20 cellular contexts compared by ENCODE assay signal in the genomic region with DNA sequence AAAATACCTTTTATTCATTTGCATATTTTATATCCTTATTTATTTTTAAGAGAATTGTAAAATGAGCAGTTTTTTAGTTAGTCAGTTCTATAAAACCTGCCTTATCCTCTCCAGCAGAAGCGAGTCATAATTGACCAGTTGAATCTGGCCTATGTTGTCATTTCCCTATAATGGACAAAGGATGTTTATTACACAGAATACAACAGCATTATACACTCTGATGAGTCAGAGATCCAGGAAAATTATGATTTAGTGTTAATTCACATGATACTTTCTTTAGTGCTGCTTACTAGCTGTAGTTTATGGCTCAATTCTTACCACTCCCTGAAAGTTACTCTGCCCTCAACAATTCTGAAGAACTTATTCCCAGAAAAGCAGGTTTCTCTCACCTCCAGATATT. TPM values are rescaled to one million over a fixed set of nuclear protein-coding genes. Genes with fewer than 3 reads are reported as not detected.
DNase-seq lines count a peak whose midpoint lies in the region; ATAC-seq and TF ChIP-seq lines count a peak whose summit lies in the region.
"Had no signal": no experiment of that assay in that cellular context is flagged by ENCODE, and none has a peak within 500 bp of the region (broad histone marks: within the 10 kb centered on the region; RNA-seq: fewer than 3 reads in every experiment).

No MANE protein-coding gene starts in this region.

- H3K4me2 ChIP-seq in PC-3 (ENCODE audit: low read length) (no peak overlapping the region; the same call in 1 of the 2 replicates), osteoblast (ENCODE audit: insufficient read depth, low read length) (no peak overlapping the region)
- H3K4me2 ChIP-seq: BLaER1 treated with 17β-estradiol and CSF1 and Interleukin-3, amounts not matched to agents 10 nM and 100 nM; SK-N-SH had no signal

- no TSS peak for BruUV-seq in PC-3 (replicated peaks; lab: Mats Ljungman, UMichigan)

- peaks cover 23% of the 10 kb centered on the region for H3K9me3 Mint-ChIP-seq in activated T-helper 17 cell treated with anti-CD3 and anti-CD28 coated beads, Interleukin-2, amount 50 U/mL, for 72 hours
- H3K9me3 Mint-ChIP-seq: dendritic cell treated with granulocyte-macrophage colony-stimulating factor and Interleukin-4, amounts not matched to agents 40 ng/mL and 50 ng/mL, for 4 days had no signal

- POLR2A ChIA-PET in PC-3 (lab: Charles Lee; ENCODE audit: unreplicated experiment): interaction anchor here (1.0 kb wide), 1 partner anchor 27 kb away, joined by 11 read pairs; the partner anchor contains the start of gene LURAP1L

- CTCF ChIA-PET in PC-3 (lab: Charles Lee): interaction anchor here (0.6 kb wide), 1 partner anchor 25 kb away, joined by 3 read pairs; no protein-coding TSS in a partner anchor

- TF ChIP-seq CTCF in PC-3 (conservative IDR thresholded peaks at IDR 0.05; ENCODE audit: low read depth, low read length) (no peak), osteoblast (IDR thresholded peaks at IDR 0.05; ENCODE audit: extremely low read depth, low read depth, low read length) (no peak)

- H3K4me3 Mint-ChIP-seq in activated T-helper 17 cell treated with anti-CD3 and anti-CD28 coated beads, Interleukin-2, amount 50 U/mL, for 72 hours: no peak overlapping the region
- no peak overlapping the region for H3K4me3 Mint-ChIP-seq in T-helper 17 cell
- H3K4me3 Mint-ChIP-seq: activated CD4-positive, alpha-beta T cell treated with anti-CD3 and anti-CD28 coated beads for 36 hours; dendritic cell treated with granulocyte-macrophage colony-stimulating factor and Interleukin-4, amounts not matched to agents 40 ng/mL and 50 ng/mL, for 4 days had no signal

- peak overlapping the region; percentile 50 for H3K27ac ChIP-seq in PC-3 (ENCODE audit: low read length)
- H3K27ac ChIP-seq in osteoblast (ENCODE audit: low read depth, low read length): peak overlapping the region; percentile 28
- H3K27ac ChIP-seq: BLaER1 treated with 17β-estradiol and CSF1 and Interleukin-3, amounts not matched to agents 10 nM and 100 nM; pancreas; skin epidermis had no signal

- H3K4me1 Mint-ChIP-seq in activated T-helper 17 cell treated with anti-CD3 and anti-CD28 coated beads, Interleukin-2, amount 50 U/mL, for 72 hours: no peaks in the 10 kb centered on the region
- H3K4me1 Mint-ChIP-seq in T-helper 17 cell: no peaks in the 10 kb centered on the region
- H3K4me1 Mint-ChIP-seq: activated CD4-positive, alpha-beta T cell treated with anti-CD3 and anti-CD28 coated beads for 36 hours had no signal

- H3F3A ChIP-seq in PC-3 (ENCODE audit: low read length, unreplicated experiment): no peaks in the 10 kb centered on the region

- no peaks in the 10 kb centered on the region for H3K9me2 ChIP-seq in PC-3 (replicated peaks; ENCODE audit: low read length)
- H3K9me2 ChIP-seq: SK-N-SH had no signal

- no peaks in the 10 kb centered on the region for H3K36me3 Mint-ChIP-seq in activated T-helper 17 cell treated with anti-CD3 and anti-CD28 coated beads, Interleukin-2, amount 50 U/mL, for 72 hours (ENCODE audit: low read depth)
- H3K36me3 Mint-ChIP-seq in T-helper 17 cell (ENCODE audit: low read depth): no peaks in the 10 kb centered on the region

- DNase-seq in GM04504 (ENCODE audit: low read depth) (peak; percentile 53), PC-3 (peak; percentile 45), osteoblast (ENCODE audit: insufficient read length, low spot score, missing footprints) (no peak), T-helper 17 cell (no peak), NCI-H2081 treated with DMSO at 0.1 percent for 48 hours (lab: John Stamatoyannopoulos, UW) (no peak)
- DNase-seq in stimulated activated CD4-positive, alpha-beta T cell treated with anti-CD3 and anti-CD28 coated beads, Interleukin-1b, Interleukin-23, amount 100 ng/mL, for 48 hours: no peak
- DNase-seq: activated CD4-positive, alpha-beta T cell treated with anti-CD3 and anti-CD28 coated beads for 36 hours; aorta; hypothalamus; NCI-H1694; pancreas; SK-N-SH had no signal

- H3K9me3 ChIP-seq in PC-3 (ENCODE audit: low read length): no peaks in the 10 kb centered on the region
- no peaks in the 10 kb centered on the region for H3K9me3 ChIP-seq in osteoblast (ENCODE audit: low read depth, low read length)
- H3K9me3 ChIP-seq in T-helper 17 cell (ENCODE audit: control insufficient read depth, low read length, poor library complexity, severe bottlenecking): no peaks in the 10 kb centered on the region
- H3K9me3 ChIP-seq: BLaER1 treated with 17β-estradiol and CSF1 and Interleukin-3, amounts not matched to agents 10 nM and 100 nM; pancreas; SK-N-SH had no signal

- H3K4me1 ChIP-seq in PC-3 (ENCODE audit: insufficient read depth, low read length) (peaks cover 6% of the 10 kb centered on the region), osteoblast (ENCODE audit: insufficient read depth, low read length) (no peaks in the 10 kb centered on the region)
- H3K4me1 ChIP-seq: BLaER1 treated with 17β-estradiol and CSF1 and Interleukin-3, amounts not matched to agents 10 nM and 100 nM; pancreas had no signal

- H3K4me3 ChIP-seq in PC-3 (ENCODE audit: low read length): no peak overlapping the region
- no peak overlapping the region for H3K4me3 ChIP-seq in osteoblast (ENCODE audit: insufficient read depth, low read length)
- H3K4me3 ChIP-seq: BLaER1 treated with 17β-estradiol and CSF1 and Interleukin-3, amounts not matched to agents 10 nM and 100 nM; pancreas; skin epidermis had no signal

- H3K36me3 ChIP-seq in PC-3 (ENCODE audit: low read depth, low read length): no peaks in the 10 kb centered on the region
- H3K36me3 ChIP-seq in osteoblast (ENCODE audit: insufficient read depth, low read length): no peaks in the 10 kb centered on the region
- H3K36me3 ChIP-seq: BLaER1 treated with 17β-estradiol and CSF1 and Interleukin-3, amounts not matched to agents 10 nM and 100 nM; pancreas had no signal

- H4K20me1 ChIP-seq in PC-3 (ENCODE audit: low read length) (no peaks in the 10 kb centered on the region), osteoblast (ENCODE audit: insufficient read depth, low read length) (no peaks in the 10 kb centered on the region)
- H4K20me1 ChIP-seq: BLaER1 treated with 17β-estradiol and CSF1 and Interleukin-3, amounts not matched to agents 10 nM and 100 nM had no signal

- intact Hi-C loops in PC-3 (cut with micrococcal nuclease): no loop called here

- H2AFZ ChIP-seq in PC-3 (ENCODE audit: low read length) (no peak overlapping the region), osteoblast (ENCODE audit: low read length) (peak overlapping the region; percentile 23)

- ATAC-seq in PC-3 (peak; percentile 72), esophagus mucosa (peak; percentile 90), T-helper 17 cell (no peak)
- ATAC-seq in activated T-helper 17 cell treated with anti-CD3 and anti-CD28 coated beads, Interleukin-2, amount 50 U/mL, for 72 hours (replicated peaks): no peak
- ATAC-seq: activated CD4-positive, alpha-beta T cell treated with anti-CD3 and anti-CD28 coated beads for 36 hours; left lobe of liver; pancreas had no signal

- H3K79me2 ChIP-seq in PC-3 (ENCODE audit: low read length): no peaks in the 10 kb centered on the region
- H3K79me2 ChIP-seq in osteoblast (ENCODE audit: insufficient read depth, low read length): no peaks in the 10 kb centered on the region

- no peak overlapping the region for H3K27ac Mint-ChIP-seq in activated T-helper 17 cell treated with anti-CD3 and anti-CD28 coated beads, Interleukin-2, amount 50 U/mL, for 72 hours
- no peak overlapping the region for H3K27ac Mint-ChIP-seq in T-helper 17 cell
- H3K27ac Mint-ChIP-seq: activated CD4-positive, alpha-beta T cell treated with anti-CD3 and anti-CD28 coated beads for 36 hours; dendritic cell treated with granulocyte-macrophage colony-stimulating factor and Interleukin-4, amounts not matched to agents 40 ng/mL and 50 ng/mL, for 4 days had no signal

- no peaks in the 10 kb centered on the region for H3K27me3 Mint-ChIP-seq in activated T-helper 17 cell treated with anti-CD3 and anti-CD28 coated beads, Interleukin-2, amount 50 U/mL, for 72 hours
- no peaks in the 10 kb centered on the region for H3K27me3 Mint-ChIP-seq in T-helper 17 cell
- H3K27me3 Mint-ChIP-seq: activated CD4-positive, alpha-beta T cell treated with anti-CD3 and anti-CD28 coated beads for 36 hours; dendritic cell treated with granulocyte-macrophage colony-stimulating factor and Interleukin-4, amounts not matched to agents 40 ng/mL and 50 ng/mL, for 4 days had no signal

- H3K27me3 ChIP-seq in PC-3 (ENCODE audit: low read length) (no peaks in the 10 kb centered on the region), osteoblast (ENCODE audit: insufficient read depth, low read length) (no peaks in the 10 kb centered on the region)
- H3K27me3 ChIP-seq: BLaER1 treated with 17β-estradiol and CSF1 and Interleukin-3, amounts not matched to agents 10 nM and 100 nM; pancreas had no signal

- H3K9ac ChIP-seq in PC-3 (ENCODE audit: low read length): no peak overlapping the region
- H3K9ac ChIP-seq: BLaER1 treated with 17β-estradiol and CSF1 and Interleukin-3, amounts not matched to agents 10 nM and 100 nM; SK-N-SH had no signal

RNA-seq across cellular contexts. Expression of gene LURAP1L, which starts 26.8 kb away (rescaled TPM):
- 16.4 and 16.9 TPM in 2 replicates for total RNA-seq in PC-3 (2014; rRNA removed)
- total RNA-seq in esophagus mucosa: 2.6 TPM
- total RNA-seq in osteoblast: 88.3 and 107 TPM in 2 replicates
- total RNA-seq in activated T-helper 17 cell treated with anti-CD3 and anti-CD28 coated beads, Interleukin-2, amount 50 U/mL, for 72 hours: not detected
- under 1 TPM in 1 of 2 donors, not detected in 1; 0.31 TPM for total RNA-seq in T-helper 17 cell
- total RNA-seq: activated CD4-positive, alpha-beta T cell treated with anti-CD3 and anti-CD28 coated beads for 36 hours had no signal

RNA-seq across cellular contexts. Expression of gene TYRP1, which starts 54.8 kb away (rescaled TPM):
- 0.22 TPM in 1 of 2 replicates, not detected in the other for total RNA-seq in PC-3 (2014; rRNA removed)
- total RNA-seq in esophagus mucosa: not detected
- total RNA-seq in osteoblast: 0.36 TPM in 1 of 2 replicates, not detected in the other
- total RNA-seq in activated T-helper 17 cell treated with anti-CD3 and anti-CD28 coated beads, Interleukin-2, amount 50 U/mL, for 72 hours: not detected
- not detected for total RNA-seq in T-helper 17 cell
- total RNA-seq: activated CD4-positive, alpha-beta T cell treated with anti-CD3 and anti-CD28 coated beads for 36 hours; left lobe of liver; myocyte; NCI-H460 had no signal

Comparison
In these comparisons a context has a peak if more than half of its experiments do, and no peak if none do; other contexts are left out.
1. DNase-seq: peak in GM04504 (single experiment) and PC-3 (single experiment); none in osteoblast (single experiment), stimulated activated CD4-positive, alpha-beta T cell treated with anti-CD3 and anti-CD28 coated beads, Interleukin-1b, Interleukin-23, amount 100 ng/mL, for 48 hours (single experiment), T-helper 17 cell (0 of 3) and NCI-H2081 treated with DMSO at 0.1 percent for 48 hours (single experiment).
2. ATAC-seq: peak in PC-3 (single experiment) and esophagus mucosa (single experiment); none in activated T-helper 17 cell treated with anti-CD3 and anti-CD28 coated beads, Interleukin-2, amount 50 U/mL, for 72 hours (single experiment) and T-helper 17 cell (single experiment).